In genomic region chr5:55599148-55600050, GRCh38 we compare ENCODE assay signal across 1 cellular context.
TF ChIP-seq lines count a peak whose summit lies in the region.

No MANE protein-coding gene starts in this region.

TF ChIP-seq in HepG2, 621 proteins besides CTCF, POLR2A, EP300 and RAD21 (continued from another document):
- no peak for TF ChIP-seq ZHX2 (IDR thresholded peaks at IDR 0.05; ENCODE audit: low read depth)
- no peak for TF ChIP-seq ZHX2 (CRISPR knock-in tag; IDR thresholded peaks at IDR 0.05; ENCODE audit: borderline replicate concordance)
- TF ChIP-seq ZNF333 (CRISPR knock-in tag; IDR thresholded peaks at IDR 0.05; ENCODE audit: borderline replicate concordance), result no peak
- no peak for TF ChIP-seq ZNF326 (CRISPR knock-in tag; IDR thresholded peaks at IDR 0.05; ENCODE audit: borderline replicate concordance)
- no peak for TF ChIP-seq TEAD3 (CRISPR knock-in tag; optimal IDR thresholded peaks at IDR 0.05; ENCODE audit: borderline replicate concordance)
- no peak for TF ChIP-seq ISX (CRISPR knock-in tag; conservative IDR thresholded peaks at IDR 0.05)
- TF ChIP-seq ZNF382 (CRISPR knock-in tag; IDR thresholded peaks at IDR 0.05; ENCODE audit: borderline replicate concordance), result no peak
- TF ChIP-seq SNAPC5 (CRISPR knock-in tag; IDR thresholded peaks at IDR 0.05; ENCODE audit: borderline replicate concordance), result no peak
- no peak for TF ChIP-seq ZNF773 (CRISPR knock-in tag; IDR thresholded peaks at IDR 0.05; ENCODE audit: borderline replicate concordance)
- TF ChIP-seq NPAS2 (CRISPR knock-in tag; IDR thresholded peaks at IDR 0.05; ENCODE audit: borderline replicate concordance), result no peak
- TF ChIP-seq FOXA3 (CRISPR knock-in tag; IDR thresholded peaks at IDR 0.05), result no peak
- TF ChIP-seq TRAFD1 (CRISPR knock-in tag; IDR thresholded peaks at IDR 0.05; ENCODE audit: borderline replicate concordance), result no peak
- no peak for TF ChIP-seq ZNF776 (CRISPR knock-in tag; IDR thresholded peaks at IDR 0.05)
- no peak for TF ChIP-seq ZNF670 (CRISPR knock-in tag; IDR thresholded peaks at IDR 0.05; ENCODE audit: borderline replicate concordance)
- no peak for TF ChIP-seq CSRNP1 (CRISPR knock-in tag; IDR thresholded peaks at IDR 0.05)
- no peak for TF ChIP-seq PAWR (CRISPR knock-in tag; IDR thresholded peaks at IDR 0.05; ENCODE audit: borderline replicate concordance)
- TF ChIP-seq HNF4G (IDR thresholded peaks at IDR 0.05; ENCODE audit: borderline replicate concordance, low read depth, low read length), result no peak
- no peak for TF ChIP-seq HNF4G (CRISPR knock-in tag; IDR thresholded peaks at IDR 0.05; ENCODE audit: borderline replicate concordance, low read depth)
- no peak for TF ChIP-seq TCF7 (IDR thresholded peaks at IDR 0.05; ENCODE audit: low read depth)
